1 cellular context compared by ENCODE assay signal in genomic region chr11:33991121-33991520, GRCh38.
TF ChIP-seq lines count a peak whose summit lies in the region.

No MANE protein-coding gene starts in this region.

TF ChIP-seq in HEK293, 187 proteins besides CTCF, POLR2A, EP300 and RAD21:
- TF ChIP-seq ZIC2 (tag by site-specific recombination; IDR thresholded peaks at IDR 0.05) = 0 out of 2 replicates have a peak, but pooled peaks have one; percentile 17
